1 cellular context compared by ENCODE assay signal in the genomic region with DNA sequence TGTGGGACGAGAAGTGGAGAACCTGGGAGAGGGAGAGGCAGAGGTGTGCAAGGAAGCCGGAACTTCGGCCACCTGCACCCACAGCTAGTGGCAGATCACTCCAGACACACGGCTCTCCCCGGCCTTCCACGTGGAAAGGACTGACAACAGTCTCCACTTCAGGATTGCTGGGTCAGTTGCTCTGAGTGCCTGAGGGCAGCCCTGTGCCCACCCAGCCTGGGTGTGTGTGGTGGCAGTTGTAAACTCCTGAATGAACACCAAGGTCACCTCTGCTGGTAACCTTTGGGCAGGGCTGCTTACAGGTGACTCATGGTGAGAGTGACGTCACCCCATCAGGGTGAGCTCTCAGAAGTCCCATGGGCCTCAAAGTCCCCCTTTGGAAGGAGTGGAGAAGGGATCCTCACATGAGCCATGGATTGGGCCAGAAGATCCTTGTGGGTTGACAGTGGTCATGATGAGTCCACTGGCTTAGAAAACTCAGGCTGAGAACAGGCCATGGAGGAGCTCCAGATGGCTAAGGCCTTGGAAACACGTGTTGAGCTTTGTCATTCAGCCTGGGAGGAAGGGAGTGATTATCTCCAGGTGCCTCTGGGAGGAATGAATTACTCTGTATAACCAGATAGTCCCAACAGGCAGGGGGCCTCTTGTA.
TF ChIP-seq lines count a peak whose summit lies in the region.

No MANE protein-coding gene starts in this region.

TF ChIP-seq in SK-N-SH, 30 proteins besides CTCF, POLR2A, EP300 and RAD21 (continued from another document):
- TF ChIP-seq, protein P1, sequence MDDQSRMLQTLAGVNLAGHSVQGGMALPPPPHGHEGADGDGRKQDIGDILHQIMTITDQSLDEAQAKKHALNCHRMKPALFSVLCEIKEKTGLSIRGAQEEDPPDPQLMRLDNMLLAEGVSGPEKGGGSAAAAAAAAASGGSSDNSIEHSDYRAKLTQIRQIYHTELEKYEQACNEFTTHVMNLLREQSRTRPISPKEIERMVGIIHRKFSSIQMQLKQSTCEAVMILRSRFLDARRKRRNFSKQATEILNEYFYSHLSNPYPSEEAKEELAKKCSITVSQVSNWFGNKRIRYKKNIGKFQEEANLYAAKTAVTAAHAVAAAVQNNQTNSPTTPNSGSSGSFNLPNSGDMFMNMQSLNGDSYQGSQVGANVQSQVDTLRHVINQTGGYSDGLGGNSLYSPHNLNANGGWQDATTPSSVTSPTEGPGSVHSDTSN (IDR thresholded peaks at IDR 0.05) = no peak
- TF ChIP-seq, protein P2, sequence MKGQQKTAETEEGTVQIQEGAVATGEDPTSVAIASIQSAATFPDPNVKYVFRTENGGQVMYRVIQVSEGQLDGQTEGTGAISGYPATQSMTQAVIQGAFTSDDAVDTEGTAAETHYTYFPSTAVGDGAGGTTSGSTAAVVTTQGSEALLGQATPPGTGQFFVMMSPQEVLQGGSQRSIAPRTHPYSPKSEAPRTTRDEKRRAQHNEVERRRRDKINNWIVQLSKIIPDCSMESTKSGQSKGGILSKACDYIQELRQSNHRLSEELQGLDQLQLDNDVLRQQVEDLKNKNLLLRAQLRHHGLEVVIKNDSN (IDR thresholded peaks at IDR 0.05; ENCODE audit: borderline replicate concordance, low read depth) = no peak
- no peak for TF ChIP-seq NFIC (IDR thresholded peaks at IDR 0.05; ENCODE audit: borderline replicate concordance)
